1 cellular context compared by ENCODE assay signal in genomic region chr5:32245742-32246141, GRCh38.
TF ChIP-seq lines count a peak whose summit lies in the region.

No MANE protein-coding gene starts in this region.

TF ChIP-seq in HepG2, 621 proteins besides CTCF, POLR2A, EP300 and RAD21 (continues in another document):
- TF ChIP-seq FOXP4 (CRISPR knock-in tag; IDR thresholded peaks at IDR 0.05): no peak
- TF ChIP-seq FOXA1 (IDR thresholded peaks at IDR 0.05): no peak
- peak; percentile 41; the same call in 1 of the 2 replicates for TF ChIP-seq FOXA1 (CRISPR knock-in tag; IDR thresholded peaks at IDR 0.05)
- no peak for TF ChIP-seq ZNF234 (CRISPR knock-in tag; conservative IDR thresholded peaks at IDR 0.05)
- no peak for TF ChIP-seq STAT5B (CRISPR knock-in tag; IDR thresholded peaks at IDR 0.05)
- TF ChIP-seq HOXD1 (CRISPR knock-in tag; IDR thresholded peaks at IDR 0.05): no peak
- TF ChIP-seq EEA1 (CRISPR knock-in tag; IDR thresholded peaks at IDR 0.05; ENCODE audit: borderline replicate concordance): no peak
- TF ChIP-seq ZNF619 (CRISPR knock-in tag; IDR thresholded peaks at IDR 0.05): no peak
- TF ChIP-seq, protein P1, sequence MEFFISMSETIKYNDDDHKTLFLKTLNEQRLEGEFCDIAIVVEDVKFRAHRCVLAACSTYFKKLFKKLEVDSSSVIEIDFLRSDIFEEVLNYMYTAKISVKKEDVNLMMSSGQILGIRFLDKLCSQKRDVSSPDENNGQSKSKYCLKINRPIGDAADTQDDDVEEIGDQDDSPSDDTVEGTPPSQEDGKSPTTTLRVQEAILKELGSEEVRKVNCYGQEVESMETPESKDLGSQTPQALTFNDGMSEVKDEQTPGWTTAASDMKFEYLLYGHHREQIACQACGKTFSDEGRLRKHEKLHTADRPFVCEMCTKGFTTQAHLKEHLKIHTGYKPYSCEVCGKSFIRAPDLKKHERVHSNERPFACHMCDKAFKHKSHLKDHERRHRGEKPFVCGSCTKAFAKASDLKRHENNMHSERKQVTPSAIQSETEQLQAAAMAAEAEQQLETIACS (CRISPR knock-in tag; IDR thresholded peaks at IDR 0.05): no peak
- no peak for TF ChIP-seq ZNF513 (CRISPR knock-in tag; conservative IDR thresholded peaks at IDR 0.05)
- no peak for TF ChIP-seq TOE1 (CRISPR knock-in tag; IDR thresholded peaks at IDR 0.05)
- no peak for TF ChIP-seq ZNF337 (CRISPR knock-in tag; IDR thresholded peaks at IDR 0.05; ENCODE audit: borderline replicate concordance, low read depth)
- TF ChIP-seq, protein P2, sequence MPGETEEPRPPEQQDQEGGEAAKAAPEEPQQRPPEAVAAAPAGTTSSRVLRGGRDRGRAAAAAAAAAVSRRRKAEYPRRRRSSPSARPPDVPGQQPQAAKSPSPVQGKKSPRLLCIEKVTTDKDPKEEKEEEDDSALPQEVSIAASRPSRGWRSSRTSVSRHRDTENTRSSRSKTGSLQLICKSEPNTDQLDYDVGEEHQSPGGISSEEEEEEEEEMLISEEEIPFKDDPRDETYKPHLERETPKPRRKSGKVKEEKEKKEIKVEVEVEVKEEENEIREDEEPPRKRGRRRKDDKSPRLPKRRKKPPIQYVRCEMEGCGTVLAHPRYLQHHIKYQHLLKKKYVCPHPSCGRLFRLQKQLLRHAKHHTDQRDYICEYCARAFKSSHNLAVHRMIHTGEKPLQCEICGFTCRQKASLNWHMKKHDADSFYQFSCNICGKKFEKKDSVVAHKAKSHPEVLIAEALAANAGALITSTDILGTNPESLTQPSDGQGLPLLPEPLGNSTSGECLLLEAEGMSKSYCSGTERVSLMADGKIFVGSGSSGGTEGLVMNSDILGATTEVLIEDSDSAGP (CRISPR knock-in tag; IDR thresholded peaks at IDR 0.05; ENCODE audit: borderline replicate concordance): no peak
- TF ChIP-seq SAP130 (CRISPR knock-in tag; IDR thresholded peaks at IDR 0.05; ENCODE audit: low read depth): no peak
- TF ChIP-seq, protein P3, sequence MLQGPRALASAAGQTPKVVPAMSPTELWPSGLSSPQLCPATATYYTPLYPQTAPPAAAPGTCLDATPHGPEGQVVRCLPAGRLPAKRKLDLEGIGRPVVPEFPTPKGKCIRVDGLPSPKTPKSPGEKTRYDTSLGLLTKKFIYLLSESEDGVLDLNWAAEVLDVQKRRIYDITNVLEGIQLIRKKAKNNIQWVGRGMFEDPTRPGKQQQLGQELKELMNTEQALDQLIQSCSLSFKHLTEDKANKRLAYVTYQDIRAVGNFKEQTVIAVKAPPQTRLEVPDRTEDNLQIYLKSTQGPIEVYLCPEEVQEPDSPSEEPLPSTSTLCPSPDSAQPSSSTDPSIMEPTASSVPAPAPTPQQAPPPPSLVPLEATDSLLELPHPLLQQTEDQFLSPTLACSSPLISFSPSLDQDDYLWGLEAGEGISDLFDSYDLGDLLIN (CRISPR knock-in tag; IDR thresholded peaks at IDR 0.05; ENCODE audit: borderline replicate concordance): no peak
- TF ChIP-seq ZNF670 (CRISPR knock-in tag; IDR thresholded peaks at IDR 0.05; ENCODE audit: borderline replicate concordance): no peak
- 0 out of 2 replicates have a peak, but pooled peaks have one; percentile 31 for TF ChIP-seq PPARG (CRISPR knock-in tag; conservative IDR thresholded peaks at IDR 0.05)
- TF ChIP-seq HNF4A (CRISPR knock-in tag; IDR thresholded peaks at IDR 0.05): peak; percentile 63
- no peak for TF ChIP-seq TGIF2 (CRISPR knock-in tag; IDR thresholded peaks at IDR 0.05)
- TF ChIP-seq ZNF468 (CRISPR knock-in tag; IDR thresholded peaks at IDR 0.05): no peak
- TF ChIP-seq PATZ1 (CRISPR knock-in tag; IDR thresholded peaks at IDR 0.05): no peak
- no peak for TF ChIP-seq HOMEZ (CRISPR knock-in tag; IDR thresholded peaks at IDR 0.05; ENCODE audit: low read depth)
- TF ChIP-seq, protein P4, sequence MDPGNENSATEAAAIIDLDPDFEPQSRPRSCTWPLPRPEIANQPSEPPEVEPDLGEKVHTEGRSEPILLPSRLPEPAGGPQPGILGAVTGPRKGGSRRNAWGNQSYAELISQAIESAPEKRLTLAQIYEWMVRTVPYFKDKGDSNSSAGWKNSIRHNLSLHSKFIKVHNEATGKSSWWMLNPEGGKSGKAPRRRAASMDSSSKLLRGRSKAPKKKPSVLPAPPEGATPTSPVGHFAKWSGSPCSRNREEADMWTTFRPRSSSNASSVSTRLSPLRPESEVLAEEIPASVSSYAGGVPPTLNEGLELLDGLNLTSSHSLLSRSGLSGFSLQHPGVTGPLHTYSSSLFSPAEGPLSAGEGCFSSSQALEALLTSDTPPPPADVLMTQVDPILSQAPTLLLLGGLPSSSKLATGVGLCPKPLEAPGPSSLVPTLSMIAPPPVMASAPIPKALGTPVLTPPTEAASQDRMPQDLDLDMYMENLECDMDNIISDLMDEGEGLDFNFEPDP (CRISPR knock-in tag; conservative IDR thresholded peaks at IDR 0.05): no peak
- peak; percentile 25; the same call in 1 of the 2 replicates for TF ChIP-seq HOXA3 (CRISPR knock-in tag; IDR thresholded peaks at IDR 0.05)
- TF ChIP-seq ZNF766 (CRISPR knock-in tag; IDR thresholded peaks at IDR 0.05; ENCODE audit: borderline replicate concordance): no peak
- no peak for TF ChIP-seq ZNF260 (CRISPR knock-in tag; IDR thresholded peaks at IDR 0.05; ENCODE audit: borderline replicate concordance, low read depth)
- no peak for TF ChIP-seq ZNF121 (CRISPR knock-in tag; IDR thresholded peaks at IDR 0.05)
- no peak for TF ChIP-seq GLMP (CRISPR knock-in tag; IDR thresholded peaks at IDR 0.05; ENCODE audit: borderline replicate concordance)
- no peak for TF ChIP-seq ZNF512B (CRISPR knock-in tag; IDR thresholded peaks at IDR 0.05; ENCODE audit: borderline replicate concordance)
- TF ChIP-seq GFI1 (CRISPR knock-in tag; IDR thresholded peaks at IDR 0.05; ENCODE audit: borderline replicate concordance): no peak
- no peak for TF ChIP-seq NR2F6 (IDR thresholded peaks at IDR 0.05)
- 0 out of 2 replicates have a peak, but pooled peaks have one; percentile 22 for TF ChIP-seq NR2F6 (CRISPR knock-in tag; IDR thresholded peaks at IDR 0.05)
- TF ChIP-seq, protein P5, sequence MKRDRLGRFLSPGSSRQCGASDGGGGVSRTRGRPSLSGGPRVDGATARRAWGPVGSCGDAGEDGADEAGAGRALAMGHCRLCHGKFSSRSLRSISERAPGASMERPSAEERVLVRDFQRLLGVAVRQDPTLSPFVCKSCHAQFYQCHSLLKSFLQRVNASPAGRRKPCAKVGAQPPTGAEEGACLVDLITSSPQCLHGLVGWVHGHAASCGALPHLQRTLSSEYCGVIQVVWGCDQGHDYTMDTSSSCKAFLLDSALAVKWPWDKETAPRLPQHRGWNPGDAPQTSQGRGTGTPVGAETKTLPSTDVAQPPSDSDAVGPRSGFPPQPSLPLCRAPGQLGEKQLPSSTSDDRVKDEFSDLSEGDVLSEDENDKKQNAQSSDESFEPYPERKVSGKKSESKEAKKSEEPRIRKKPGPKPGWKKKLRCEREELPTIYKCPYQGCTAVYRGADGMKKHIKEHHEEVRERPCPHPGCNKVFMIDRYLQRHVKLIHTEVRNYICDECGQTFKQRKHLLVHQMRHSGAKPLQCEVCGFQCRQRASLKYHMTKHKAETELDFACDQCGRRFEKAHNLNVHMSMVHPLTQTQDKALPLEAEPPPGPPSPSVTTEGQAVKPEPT (CRISPR knock-in tag; IDR thresholded peaks at IDR 0.05; ENCODE audit: low read depth): no peak
- no peak for TF ChIP-seq ARNTL (CRISPR knock-in tag; IDR thresholded peaks at IDR 0.05)
- TF ChIP-seq, protein P6, sequence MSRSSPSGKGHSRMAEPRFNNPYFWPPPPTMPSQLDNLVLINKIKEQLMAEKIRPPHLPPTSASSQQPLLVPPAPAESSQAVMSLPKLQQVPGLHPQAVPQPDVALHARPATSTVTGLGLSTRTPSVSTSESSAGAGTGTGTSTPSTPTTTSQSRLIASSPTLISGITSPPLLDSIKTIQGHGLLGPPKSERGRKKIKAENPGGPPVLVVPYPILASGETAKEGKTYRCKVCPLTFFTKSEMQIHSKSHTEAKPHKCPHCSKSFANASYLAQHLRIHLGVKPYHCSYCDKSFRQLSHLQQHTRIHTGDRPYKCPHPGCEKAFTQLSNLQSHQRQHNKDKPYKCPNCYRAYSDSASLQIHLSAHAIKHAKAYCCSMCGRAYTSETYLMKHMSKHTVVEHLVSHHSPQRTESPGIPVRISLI (CRISPR knock-in tag; IDR thresholded peaks at IDR 0.05; ENCODE audit: borderline replicate concordance): peak; percentile 31; the same call in 1 of the 2 replicates
